24 cellular contexts compared by ENCODE assay signal in genomic region chrX:129955682-129956081, GRCh38. TPM values are rescaled to one million over a fixed set of nuclear protein-coding genes. Genes with fewer than 3 reads are reported as not detected.
DNase-seq lines count a peak whose midpoint lies in the region; TF ChIP-seq lines count a peak whose summit lies in the region.
"Had no signal": no experiment of that assay in that cellular context is flagged by ENCODE, and none has a peak within 500 bp of the region (broad histone marks: within the 10 kb centered on the region; RNA-seq: fewer than 3 reads in every experiment).

No MANE protein-coding gene starts in this region.

- DNase-seq in activated naive CD4-positive, alpha-beta T cell (lab: John Stamatoyannopoulos, UW) = no peak
- DNase-seq in immature natural killer cell (no peak), type B pancreatic cell (ENCODE audit: extremely low spot score, unreplicated experiment) (no peak), colonic mucosa (no peak), dermis blood vessel endothelial cell (no peak)
- DNase-seq: ACHN; activated CD4-positive, alpha-beta T cell treated with anti-CD3 and anti-CD28 coated beads for 36 hours; Calu3; cerebellar nuclear complex; DND-41; KG1; left lung; mesendoderm; MM.1S; NCI-H1436 treated with DMSO at 0.1 percent for 48 hours; NCI-H446 treated with DMSO at 0.1 percent for 48 hours; NCI-H82; retina; SJCRH30; stomach; thyroid gland had no signal

- TF ChIP-seq CTCF in Loucy (conservative IDR thresholded peaks at IDR 0.05; ENCODE audit: low read length) = no peak
- TF ChIP-seq CTCF in type B pancreatic cell (conservative IDR thresholded peaks at IDR 0.05) = no peak
- TF ChIP-seq CTCF in colonic mucosa (IDR thresholded peaks at IDR 0.05) = no peak

- peaks cover 21% of the 10 kb centered on the region for H3K4me1 Mint-ChIP-seq in activated naive CD4-positive, alpha-beta T cell treated with anti-CD3 and anti-CD28 coated beads, Interleukin-2, amount 50 U/mL, for 24 hours
- H3K4me1 Mint-ChIP-seq in immature natural killer cell (peaks cover 19 to 38% of the 10 kb centered on the region in 2 donors), type B pancreatic cell (ENCODE audit: unreplicated experiment) (peaks cover 4% of the 10 kb centered on the region)

- H3K9ac ChIP-seq in Loucy (ENCODE audit: low read depth, low read length, poor library complexity, severe bottlenecking) (no peak overlapping the region), colonic mucosa (ENCODE audit: low read depth in 2 of 2, low read length in 2 of 2) (no peak overlapping the region)

- H3K36me3 ChIP-seq in Loucy (ENCODE audit: insufficient read depth, low read length) (no peaks in the 10 kb centered on the region), colonic mucosa (no peaks in the 10 kb centered on the region)
- H3K36me3 ChIP-seq: left lung, SJCRH30, stomach, thyroid gland had no signal

- peaks cover 20% of the 10 kb centered on the region for H3K79me2 ChIP-seq in Loucy (ENCODE audit: insufficient read depth, low read length)

- no peaks in the 10 kb centered on the region for H3K27me3 Mint-ChIP-seq in activated naive CD4-positive, alpha-beta T cell treated with anti-CD3 and anti-CD28 coated beads, Interleukin-2, amount 50 U/mL, for 24 hours
- H3K27me3 Mint-ChIP-seq in immature natural killer cell (ENCODE audit: low read depth in 3 of 3) = peaks cover 8 to 15% (median 11%) of the 10 kb centered on the region in 3 donors
- H3K27me3 Mint-ChIP-seq in type B pancreatic cell = peaks cover 24% of the 10 kb centered on the region

- peak overlapping the region; percentile 45 for H3K4me3 Mint-ChIP-seq in activated naive CD4-positive, alpha-beta T cell treated with anti-CD3 and anti-CD28 coated beads, Interleukin-2, amount 50 U/mL, for 24 hours
- H3K4me3 Mint-ChIP-seq in immature natural killer cell = peak overlapping the region in 4 of 5 donors; percentile 5 to 47 (median 30)
- H3K4me3 Mint-ChIP-seq in type B pancreatic cell = peak overlapping the region; percentile 6

- no peaks in the 10 kb centered on the region for H3F3A ChIP-seq in Loucy (ENCODE audit: low read depth)

- peak overlapping the region; percentile 69 for H3K27ac Mint-ChIP-seq in activated naive CD4-positive, alpha-beta T cell treated with anti-CD3 and anti-CD28 coated beads, Interleukin-2, amount 50 U/mL, for 24 hours
- peak overlapping the region in 3 of 6 donors; percentile 12 to 41 (median 32) for H3K27ac Mint-ChIP-seq in immature natural killer cell
- H3K27ac Mint-ChIP-seq in type B pancreatic cell = no peak overlapping the region
- H3K27ac Mint-ChIP-seq: activated CD4-positive, alpha-beta T cell treated with anti-CD3 and anti-CD28 coated beads for 36 hours had no signal

- no peaks in the 10 kb centered on the region for H3K36me3 Mint-ChIP-seq in activated naive CD4-positive, alpha-beta T cell treated with anti-CD3 and anti-CD28 coated beads, Interleukin-2, amount 50 U/mL, for 24 hours
- H3K36me3 Mint-ChIP-seq in immature natural killer cell (peaks cover 0 to 4% (median 0%) of the 10 kb centered on the region in 3 donors), type B pancreatic cell (no peaks in the 10 kb centered on the region)

- H3K9me3 ChIP-seq in Loucy (ENCODE audit: insufficient read depth, low read depth, low read length) (no peaks in the 10 kb centered on the region), colonic mucosa (no peaks in the 10 kb centered on the region)
- H3K9me3 ChIP-seq: left lung, SJCRH30, stomach, thyroid gland had no signal

- no peaks in the 10 kb centered on the region for H3K9me3 Mint-ChIP-seq in activated naive CD4-positive, alpha-beta T cell treated with anti-CD3 and anti-CD28 coated beads, Interleukin-2, amount 50 U/mL, for 24 hours
- H3K9me3 Mint-ChIP-seq in immature natural killer cell = peaks cover 0 to 5% (median 0%) of the 10 kb centered on the region in 6 donors
- peaks cover 4% of the 10 kb centered on the region for H3K9me3 Mint-ChIP-seq in type B pancreatic cell

- peaks cover 70% of the 10 kb centered on the region for H3K4me1 ChIP-seq in Loucy (ENCODE audit: insufficient read depth, low read length, poor library complexity, severe bottlenecking)
- no peaks in the 10 kb centered on the region for H3K4me1 ChIP-seq in colonic mucosa

- H4K20me1 ChIP-seq in Loucy (ENCODE audit: insufficient read depth, low read length, poor library complexity, severe bottlenecking) = no peaks in the 10 kb centered on the region

- H3K9me2 ChIP-seq in Loucy (replicated peaks; ENCODE audit: low read depth, low read length) = no peaks in the 10 kb centered on the region

- H3K27ac ChIP-seq in colonic mucosa = no peak overlapping the region
- H3K27ac ChIP-seq: left lung, SJCRH30, skin epidermis, stomach, thyroid gland had no signal

- peak overlapping the region; percentile 77 for H3K4me2 ChIP-seq in Loucy (ENCODE audit: low read depth, low read length, poor library complexity, severe bottlenecking)

- H2AFZ ChIP-seq in Loucy (ENCODE audit: low read length) = no peak overlapping the region

- intact Hi-C loops in colonic mucosa (cut with DNase I) = no loop called here

- H3K4me3 ChIP-seq in Loucy (ENCODE audit: low read length, poor library complexity, severe bottlenecking) = no peak overlapping the region
- H3K4me3 ChIP-seq in colonic mucosa = no peak overlapping the region
- H3K4me3 ChIP-seq: left lung, SJCRH30, skin epidermis, stomach, thyroid gland had no signal

- H3K27me3 ChIP-seq in Loucy (ENCODE audit: insufficient read depth, low read length, poor library complexity, severe bottlenecking) (no peaks in the 10 kb centered on the region), colonic mucosa (no peaks in the 10 kb centered on the region)
- H3K27me3 ChIP-seq: SJCRH30, thyroid gland had no signal

RNA-seq across cellular contexts. Expression of gene BCORL1, which starts 26.8 kb away (rescaled TPM):
- 1 to 10 TPM in 1 of 3 donors, under 1 TPM in 1, not detected in 1; 0.59 to 2.8 TPM for polyA plus RNA-seq in immature natural killer cell
- 20.9 and 24.0 TPM in 2 replicates for total RNA-seq in type B pancreatic cell (ENCODE audit: low replicate concordance)
- 10 to 100 TPM in 1 of 2 donors, 1 to 10 TPM in 1; 8.3 to 14.4 TPM for total RNA-seq in colonic mucosa
- total RNA-seq in dermis blood vessel endothelial cell = 3.4 and 7.1 TPM in 2 replicates

RNA-seq across cellular contexts. Expression of gene UTP14A, which starts 49.7 kb away (rescaled TPM):
- polyA plus RNA-seq in immature natural killer cell = 10 to 100 TPM in 1 of 3 donors, 1 to 10 TPM in 2; 1.9 to 10.8 (median 5.5) TPM
- total RNA-seq in type B pancreatic cell (ENCODE audit: low replicate concordance) (21.9 and 22.4 TPM in 2 replicates), colonic mucosa (10 to 100 TPM in 1 of 2 donors, 1 to 10 TPM in 1; 9.9 to 17.4 TPM), dermis blood vessel endothelial cell (20.9 and 25.0 TPM in 2 replicates)
